8 cellular contexts compared by ENCODE assay signal in genomic region chr7:74174606-74175082, GRCh38. TPM values are rescaled to one million over a fixed set of nuclear protein-coding genes. Genes with fewer than 3 reads are reported as not detected.
DNase-seq lines count a peak whose midpoint lies in the region; ATAC-seq and TF ChIP-seq lines count a peak whose summit lies in the region.

No MANE protein-coding gene starts in this region.

- DNase-seq in NCI-H1092 treated with DMSO at 0.1 percent for 48 hours (lab: John Stamatoyannopoulos, UW) = peak; percentile 50
- DNase-seq in NCI-H1092 (lab: John Stamatoyannopoulos, UW) = no peak
- DNase-seq in NCI-H69 (lab: John Stamatoyannopoulos, UW) = peak; percentile 71
- DNase-seq in activated naive CD4-positive, alpha-beta T cell treated with Interleukin-2 at 50 U/mL for 16 hours = peak; percentile 47
- DNase-seq in globus pallidus (ENCODE audit: low spot score) = peak; percentile 32
- DNase-seq in omental fat pad (ENCODE audit: low spot score) = peak; percentile 35
- DNase-seq in vagina (ENCODE audit: extremely low spot score in 2 of 2) = no peak

- H3K27ac ChIP-seq in vagina = peak overlapping the region; percentile 96

- H3K9me3 ChIP-seq in vagina = no peaks in the 10 kb centered on the region

- H3K36me3 ChIP-seq in vagina = peaks cover 0 to 1% of the 10 kb centered on the region in 2 donors

- intact Hi-C loops in vagina (cut with DNase I) = loop anchor here (10.0 kb wide), 1 partner anchor 90 kb away; the partner anchor contains the start of gene LIMK1

- ATAC-seq in HG02588 (IDR thresholded peaks at IDR 0.05; ENCODE audit: unreplicated experiment) = peak; percentile 17
- peak; percentile 43 for ATAC-seq in omental fat pad (ENCODE audit: low FRiP score)

- H3K4me3 ChIP-seq in vagina = peak overlapping the region; percentile 60 to 91

- TF ChIP-seq POLR2A in vagina (IDR thresholded peaks at IDR 0.05) = no peak

- H3K27me3 ChIP-seq in vagina = no peaks in the 10 kb centered on the region

- H3K4me1 ChIP-seq in vagina = peaks cover 64% of the 10 kb centered on the region

- TF ChIP-seq CTCF in omental fat pad (IDR thresholded peaks at IDR 0.05) = no peak
- no peak for TF ChIP-seq CTCF in vagina (IDR thresholded peaks at IDR 0.05)

RNA-seq across cellular contexts. Expression of gene EIF4H, which starts 0.5 kb away (rescaled TPM):
- total RNA-seq in omental fat pad (100 to 1,000 TPM; 195 to 284 (median 229) TPM), vagina (139 TPM)

RNA-seq across cellular contexts. Expression of gene LAT2, which starts 35.2 kb away (rescaled TPM):
- total RNA-seq in omental fat pad (10 to 100 TPM in 3 of 4 donors, 1 to 10 TPM in 1; 3.0 to 19.4 (median 16.5) TPM), vagina (4.2 TPM)

Comparison
In these comparisons a context has a peak if more than half of its experiments do, and no peak if none do; other contexts are left out.
1. DNase-seq: peak in NCI-H1092 treated with DMSO at 0.1 percent for 48 hours (single experiment), NCI-H69 (single experiment), activated naive CD4-positive, alpha-beta T cell treated with Interleukin-2 at 50 U/mL for 16 hours (single experiment), globus pallidus (single experiment) and omental fat pad (single experiment); none in NCI-H1092 (single experiment) and vagina (0 of 2).